Comparison of ENCODE assay signal across 21 cellular contexts in the genomic region with DNA sequence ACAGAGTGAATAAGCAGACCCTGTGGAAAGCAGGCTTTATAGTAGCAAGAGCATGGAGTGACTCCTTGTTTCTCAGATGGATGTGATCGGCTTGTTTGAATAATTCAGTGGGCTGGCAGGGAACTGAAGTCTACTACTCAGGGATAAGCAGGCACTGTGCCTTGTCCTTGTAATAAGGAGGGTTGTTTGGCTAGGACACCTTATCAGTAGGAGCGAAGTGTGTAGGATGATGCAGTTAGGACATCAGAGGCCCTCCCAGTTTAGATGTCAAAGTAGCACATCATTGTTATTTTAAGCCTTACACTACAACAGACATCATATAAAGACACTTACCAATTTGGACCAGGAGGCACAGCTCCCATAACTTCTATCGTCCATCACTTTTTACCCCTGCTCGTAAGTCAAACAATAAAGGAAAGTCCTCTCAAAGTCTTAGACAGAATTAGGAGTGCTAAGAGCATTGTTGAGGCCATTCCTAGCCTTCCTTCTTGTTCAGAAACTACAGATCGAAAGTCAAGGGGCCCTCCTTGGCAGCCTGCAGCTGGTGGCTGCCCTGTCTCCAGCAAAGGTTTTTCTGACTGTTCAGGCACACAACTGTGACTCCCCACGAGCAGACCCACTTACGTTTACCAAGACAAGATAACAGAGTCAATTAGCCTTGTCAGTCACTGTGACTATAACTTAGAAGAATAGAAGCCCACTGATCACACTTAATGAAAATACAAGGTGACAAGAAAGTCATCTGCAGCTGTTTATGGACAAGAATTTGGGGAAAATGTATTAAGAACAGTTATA.
DNase-seq lines count a peak whose midpoint lies in the region; ATAC-seq and TF ChIP-seq lines count a peak whose summit lies in the region.
"Had no signal": no experiment of that assay in that cellular context is flagged by ENCODE, and none has a peak within 500 bp of the region (broad histone marks: within the 10 kb centered on the region; RNA-seq: fewer than 3 reads in every experiment).

No MANE protein-coding gene starts in this region.

- no peaks in the 10 kb centered on the region for H3K36me3 ChIP-seq in cardiac muscle cell
- H3K36me3 ChIP-seq in SJCRH30: no peaks in the 10 kb centered on the region

- H3K4me3 ChIP-seq in cardiac muscle cell: no peak overlapping the region
- H3K4me3 ChIP-seq in fibroblast of the aortic adventitia (ENCODE audit: low read depth, low read length): no peak overlapping the region
- no peak overlapping the region for H3K4me3 ChIP-seq in SJCRH30

- no peak for TF ChIP-seq CTCF in cardiac muscle cell (IDR thresholded peaks at IDR 0.05; ENCODE audit: low read depth, low read length)
- TF ChIP-seq CTCF in fibroblast of the aortic adventitia (IDR thresholded peaks at IDR 0.05; ENCODE audit: insufficient read depth, low read length): no peak

- H3K27me3 ChIP-seq in cardiac muscle cell (no peaks in the 10 kb centered on the region), SJCRH30 (no peaks in the 10 kb centered on the region)

- H3K4me1 ChIP-seq in cardiac muscle cell (ENCODE audit: low read depth) (peaks cover 20% of the 10 kb centered on the region), SJCRH30 (no peaks in the 10 kb centered on the region)

- intact Hi-C loops in cardiac septum (cut with DNase I): no loop called here

- H3K27ac ChIP-seq in cardiac muscle cell (peak overlapping the region; percentile 74), SJCRH30 (no peak overlapping the region)

- no peak for ATAC-seq in HG02981 (IDR thresholded peaks at IDR 0.05; ENCODE audit: unreplicated experiment)
- ATAC-seq: HCT116, PC-3 had no signal

- H3K9me3 ChIP-seq in cardiac muscle cell (ENCODE audit: low read depth): no peaks in the 10 kb centered on the region
- H3K9me3 ChIP-seq in SJCRH30 (replicated peaks): no peaks in the 10 kb centered on the region

- DNase-seq in cardiac muscle cell (ENCODE audit: low read depth in 1 of 2, low spot score in 1 of 2) (no peak), cardiac septum (ENCODE audit: low spot score) (no peak), OCI-M1 (lab: John Stamatoyannopoulos, UW) (peak; percentile 8), fibroblast of the aortic adventitia (ENCODE audit: low read depth) (peak; percentile 23), NAMALWA (ENCODE audit: low spot score) (no peak), SJCRH30 (no peak), T-helper 2 cell (no peak)
- DNase-seq: GF-D8, KBM-7, NCI-H1105, NCI-H146, NCI-H2081, NCI-H2171, NCI-H345, NCI-H524, NCI-H774, PC-3, RPMI8226, SIG-M5 had no signal

Comparison
In these comparisons a context has a peak if more than half of its experiments do, and no peak if none do; other contexts are left out.
1. DNase-seq: peak in OCI-M1 (single experiment) and fibroblast of the aortic adventitia (single experiment); none in cardiac muscle cell (0 of 2), cardiac septum (single experiment), NAMALWA (single experiment), SJCRH30 (0 of 2) and T-helper 2 cell (0 of 5).